In genomic region chr15:79970921-79971434, GRCh38 we compare ENCODE assay signal across 1 cellular context.
TF ChIP-seq lines count a peak whose summit lies in the region.

Gene BCL2A1 (minus strand): TSS chr15:79971196. CDS start chr15:79971119, 77 bp downstream.

TF ChIP-seq in GM12878, 131 proteins besides CTCF, POLR2A, EP300 and RAD21 (continued from another document and continues in another):
- TF ChIP-seq, protein P1, sequence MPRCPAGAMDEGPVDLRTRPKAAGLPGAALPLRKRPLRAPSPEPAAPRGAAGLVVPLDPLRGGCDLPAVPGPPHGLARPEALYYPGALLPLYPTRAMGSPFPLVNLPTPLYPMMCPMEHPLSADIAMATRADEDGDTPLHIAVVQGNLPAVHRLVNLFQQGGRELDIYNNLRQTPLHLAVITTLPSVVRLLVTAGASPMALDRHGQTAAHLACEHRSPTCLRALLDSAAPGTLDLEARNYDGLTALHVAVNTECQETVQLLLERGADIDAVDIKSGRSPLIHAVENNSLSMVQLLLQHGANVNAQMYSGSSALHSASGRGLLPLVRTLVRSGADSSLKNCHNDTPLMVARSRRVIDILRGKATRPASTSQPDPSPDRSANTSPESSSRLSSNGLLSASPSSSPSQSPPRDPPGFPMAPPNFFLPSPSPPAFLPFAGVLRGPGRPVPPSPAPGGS (IDR thresholded peaks at IDR 0.05; ENCODE audit: borderline replicate concordance, insufficient read depth, low read depth, low read length, poor library complexity, severe bottlenecking) = peak; percentile 99
- TF ChIP-seq DPF2 (IDR thresholded peaks at IDR 0.05) (peak; percentile 72; the same call in 1 of the 2 replicates), SIN3A (IDR thresholded peaks at IDR 0.05; ENCODE audit: low read depth, low read length) (peak; percentile 54; the same call in 1 of the 2 replicates), NR2C1 (IDR thresholded peaks at IDR 0.05) (no peak), ETV6 (conservative IDR thresholded peaks at IDR 0.05 in 1 of 2, IDR thresholded peaks at IDR 0.05 in 1 of 2; ENCODE audit: borderline replicate concordance in 1 of 2, low read depth in 1 of 2) (peak in 1 of 2 experiments; percentile 97; a peak in 2 of 4 replicates), PBX3 (IDR thresholded peaks at IDR 0.05; ENCODE audit: insufficient replicate concordance, low read depth, low read length) (peak; percentile 83), PAX5 (IDR thresholded peaks at IDR 0.05; ENCODE audit: borderline replicate concordance, low read depth, low read length) (peak; percentile 85), ESRRA (IDR thresholded peaks at IDR 0.05; ENCODE audit: low read length) (peak; percentile 59; the same call in 1 of the 2 replicates), NRF1 (conservative IDR thresholded peaks at IDR 0.05; ENCODE audit: low read depth, low read length) (no peak), HDAC6 (IDR thresholded peaks at IDR 0.05; ENCODE audit: unreplicated experiment) (peak; percentile 75), ZBED1 (IDR thresholded peaks at IDR 0.05; ENCODE audit: borderline replicate concordance) (peak; percentile 96), BACH1 (IDR thresholded peaks at IDR 0.05; ENCODE audit: borderline replicate concordance) (peak; percentile 26; the same call in 1 of the 2 replicates), MYB (IDR thresholded peaks at IDR 0.05; ENCODE audit: borderline replicate concordance, low read depth, low read length) (no peak), CREM (IDR thresholded peaks at IDR 0.05; ENCODE audit: low read depth) (peak; percentile 97), ZBTB33 (IDR thresholded peaks at IDR 0.05) (no peak), KAT2A (conservative IDR thresholded peaks at IDR 0.05; ENCODE audit: control insufficient read depth, low read depth, low read length) (no peak), SREBF1 (IDR thresholded peaks at IDR 0.05; ENCODE audit: low read length) (no peak), EGR1 (IDR thresholded peaks at IDR 0.05; ENCODE audit: borderline replicate concordance in 1 of 2, low read depth in 2 of 2, low read length in 2 of 2) (no peak; a peak in 1 of 3 replicates), MYC (IDR thresholded peaks at IDR 0.05; ENCODE audit: insufficient read depth, insufficient read length, insufficient replicate concordance, low read length, severe bottlenecking) (no peak), ZBTB11 (CRISPR knock-in tag; IDR thresholded peaks at IDR 0.05) (no peak), IRF3 (IDR thresholded peaks at IDR 0.05) (no peak), TAF1 (IDR thresholded peaks at IDR 0.05; ENCODE audit: borderline replicate concordance, low read depth, low read length) (peak; percentile 95), HDAC2 (IDR thresholded peaks at IDR 0.05) (no peak), NR2F1 (conservative IDR thresholded peaks at IDR 0.05) (no peak), SMAD1 (IDR thresholded peaks at IDR 0.05; ENCODE audit: low read depth, partially characterized antibody) (peak; percentile 96), ZNF622 (IDR thresholded peaks at IDR 0.05) (no peak), KLF5 (IDR thresholded peaks at IDR 0.05; ENCODE audit: partially characterized antibody) (peak; percentile 28), MEF2A (IDR thresholded peaks at IDR 0.05; ENCODE audit: insufficient read depth, low read depth, low read length) (peak; percentile 77), BRCA1 (IDR thresholded peaks at IDR 0.05; ENCODE audit: low read depth, low read length) (no peak), RB1 (IDR thresholded peaks at IDR 0.05; ENCODE audit: borderline replicate concordance) (0 out of 2 replicates have a peak, but pooled peaks have one; percentile 67), STAT3 (IDR thresholded peaks at IDR 0.05; ENCODE audit: low read depth, low read length) (no peak; the same call in 1 of the 2 replicates), TCF3 (IDR thresholded peaks at IDR 0.05; ENCODE audit: borderline replicate concordance, insufficient read depth, low read depth, low read length) (peak; percentile 90; the same call in 1 of the 2 replicates), E2F8 (IDR thresholded peaks at IDR 0.05; ENCODE audit: low read depth, partially characterized antibody) (no peak)
- TF ChIP-seq, protein P2, sequence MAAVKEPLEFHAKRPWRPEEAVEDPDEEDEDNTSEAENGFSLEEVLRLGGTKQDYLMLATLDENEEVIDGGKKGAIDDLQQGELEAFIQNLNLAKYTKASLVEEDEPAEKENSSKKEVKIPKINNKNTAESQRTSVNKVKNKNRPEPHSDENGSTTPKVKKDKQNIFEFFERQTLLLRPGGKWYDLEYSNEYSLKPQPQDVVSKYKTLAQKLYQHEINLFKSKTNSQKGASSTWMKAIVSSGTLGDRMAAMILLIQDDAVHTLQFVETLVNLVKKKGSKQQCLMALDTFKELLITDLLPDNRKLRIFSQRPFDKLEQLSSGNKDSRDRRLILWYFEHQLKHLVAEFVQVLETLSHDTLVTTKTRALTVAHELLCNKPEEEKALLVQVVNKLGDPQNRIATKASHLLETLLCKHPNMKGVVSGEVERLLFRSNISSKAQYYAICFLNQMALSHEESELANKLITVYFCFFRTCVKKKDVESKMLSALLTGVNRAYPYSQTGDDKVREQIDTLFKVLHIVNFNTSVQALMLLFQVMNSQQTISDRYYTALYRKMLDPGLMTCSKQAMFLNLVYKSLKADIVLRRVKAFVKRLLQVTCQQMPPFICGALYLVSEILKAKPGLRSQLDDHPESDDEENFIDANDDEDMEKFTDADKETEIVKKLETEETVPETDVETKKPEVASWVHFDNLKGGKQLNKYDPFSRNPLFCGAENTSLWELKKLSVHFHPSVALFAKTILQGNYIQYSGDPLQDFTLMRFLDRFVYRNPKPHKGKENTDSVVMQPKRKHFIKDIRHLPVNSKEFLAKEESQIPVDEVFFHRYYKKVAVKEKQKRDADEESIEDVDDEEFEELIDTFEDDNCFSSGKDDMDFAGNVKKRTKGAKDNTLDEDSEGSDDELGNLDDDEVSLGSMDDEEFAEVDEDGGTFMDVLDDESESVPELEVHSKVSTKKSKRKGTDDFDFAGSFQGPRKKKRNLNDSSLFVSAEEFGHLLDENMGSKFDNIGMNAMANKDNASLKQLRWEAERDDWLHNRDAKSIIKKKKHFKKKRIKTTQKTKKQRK (IDR thresholded peaks at IDR 0.05; ENCODE audit: low read depth, low read length) = no peak
- TF ChIP-seq, protein P3, sequence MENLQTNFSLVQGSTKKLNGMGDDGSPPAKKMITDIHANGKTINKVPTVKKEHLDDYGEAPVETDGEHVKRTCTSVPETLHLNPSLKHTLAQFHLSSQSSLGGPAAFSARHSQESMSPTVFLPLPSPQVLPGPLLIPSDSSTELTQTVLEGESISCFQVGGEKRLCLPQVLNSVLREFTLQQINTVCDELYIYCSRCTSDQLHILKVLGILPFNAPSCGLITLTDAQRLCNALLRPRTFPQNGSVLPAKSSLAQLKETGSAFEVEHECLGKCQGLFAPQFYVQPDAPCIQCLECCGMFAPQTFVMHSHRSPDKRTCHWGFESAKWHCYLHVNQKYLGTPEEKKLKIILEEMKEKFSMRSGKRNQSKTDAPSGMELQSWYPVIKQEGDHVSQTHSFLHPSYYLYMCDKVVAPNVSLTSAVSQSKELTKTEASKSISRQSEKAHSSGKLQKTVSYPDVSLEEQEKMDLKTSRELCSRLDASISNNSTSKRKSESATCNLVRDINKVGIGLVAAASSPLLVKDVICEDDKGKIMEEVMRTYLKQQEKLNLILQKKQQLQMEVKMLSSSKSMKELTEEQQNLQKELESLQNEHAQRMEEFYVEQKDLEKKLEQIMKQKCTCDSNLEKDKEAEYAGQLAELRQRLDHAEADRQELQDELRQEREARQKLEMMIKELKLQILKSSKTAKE (IDR thresholded peaks at IDR 0.05; ENCODE audit: low read depth, poor library complexity, severe bottlenecking) = no peak
- TF ChIP-seq, protein P4, sequence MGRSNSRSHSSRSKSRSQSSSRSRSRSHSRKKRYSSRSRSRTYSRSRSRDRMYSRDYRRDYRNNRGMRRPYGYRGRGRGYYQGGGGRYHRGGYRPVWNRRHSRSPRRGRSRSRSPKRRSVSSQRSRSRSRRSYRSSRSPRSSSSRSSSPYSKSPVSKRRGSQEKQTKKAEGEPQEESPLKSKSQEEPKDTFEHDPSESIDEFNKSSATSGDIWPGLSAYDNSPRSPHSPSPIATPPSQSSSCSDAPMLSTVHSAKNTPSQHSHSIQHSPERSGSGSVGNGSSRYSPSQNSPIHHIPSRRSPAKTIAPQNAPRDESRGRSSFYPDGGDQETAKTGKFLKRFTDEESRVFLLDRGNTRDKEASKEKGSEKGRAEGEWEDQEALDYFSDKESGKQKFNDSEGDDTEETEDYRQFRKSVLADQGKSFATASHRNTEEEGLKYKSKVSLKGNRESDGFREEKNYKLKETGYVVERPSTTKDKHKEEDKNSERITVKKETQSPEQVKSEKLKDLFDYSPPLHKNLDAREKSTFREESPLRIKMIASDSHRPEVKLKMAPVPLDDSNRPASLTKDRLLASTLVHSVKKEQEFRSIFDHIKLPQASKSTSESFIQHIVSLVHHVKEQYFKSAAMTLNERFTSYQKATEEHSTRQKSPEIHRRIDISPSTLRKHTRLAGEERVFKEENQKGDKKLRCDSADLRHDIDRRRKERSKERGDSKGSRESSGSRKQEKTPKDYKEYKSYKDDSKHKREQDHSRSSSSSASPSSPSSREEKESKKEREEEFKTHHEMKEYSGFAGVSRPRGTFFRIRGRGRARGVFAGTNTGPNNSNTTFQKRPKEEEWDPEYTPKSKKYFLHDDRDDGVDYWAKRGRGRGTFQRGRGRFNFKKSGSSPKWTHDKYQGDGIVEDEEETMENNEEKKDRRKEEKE (IDR thresholded peaks at IDR 0.05) = no peak
